2 cellular contexts compared by ENCODE assay signal in the genomic region with DNA sequence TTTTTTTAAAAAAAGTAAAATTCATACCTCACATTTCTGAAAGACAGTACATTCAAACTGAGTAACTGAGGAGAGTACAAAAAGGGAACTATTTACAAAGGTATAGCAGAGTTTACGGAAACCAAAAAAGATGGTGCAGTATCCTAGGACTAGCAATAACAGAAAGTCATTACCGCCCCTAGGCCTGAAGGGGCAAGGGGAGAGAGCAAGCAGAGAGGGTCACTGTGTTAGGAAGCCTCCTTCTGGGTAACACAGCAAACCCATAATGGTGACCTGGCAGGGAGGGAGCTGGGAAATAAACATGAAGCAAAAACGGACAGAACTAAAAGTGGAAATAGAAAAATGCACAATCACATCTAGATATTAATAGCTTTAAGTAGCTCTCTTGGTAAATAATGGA.
TF ChIP-seq lines count a peak whose summit lies in the region.

No MANE protein-coding gene starts in this region.

TF ChIP-seq in IMR-90, 13 proteins besides CTCF, POLR2A, EP300 and RAD21:
- no peak for TF ChIP-seq MAZ (IDR thresholded peaks at IDR 0.05; ENCODE audit: borderline replicate concordance, low read depth, low read length)
- no peak for TF ChIP-seq RCOR1 (IDR thresholded peaks at IDR 0.05; ENCODE audit: insufficient replicate concordance, low read length)
- TF ChIP-seq MXI1 (IDR thresholded peaks at IDR 0.05; ENCODE audit: borderline replicate concordance, low read depth, low read length), result no peak
- no peak for TF ChIP-seq RFX5 (IDR thresholded peaks at IDR 0.05; ENCODE audit: low read depth, low read length)
- TF ChIP-seq, protein P1, sequence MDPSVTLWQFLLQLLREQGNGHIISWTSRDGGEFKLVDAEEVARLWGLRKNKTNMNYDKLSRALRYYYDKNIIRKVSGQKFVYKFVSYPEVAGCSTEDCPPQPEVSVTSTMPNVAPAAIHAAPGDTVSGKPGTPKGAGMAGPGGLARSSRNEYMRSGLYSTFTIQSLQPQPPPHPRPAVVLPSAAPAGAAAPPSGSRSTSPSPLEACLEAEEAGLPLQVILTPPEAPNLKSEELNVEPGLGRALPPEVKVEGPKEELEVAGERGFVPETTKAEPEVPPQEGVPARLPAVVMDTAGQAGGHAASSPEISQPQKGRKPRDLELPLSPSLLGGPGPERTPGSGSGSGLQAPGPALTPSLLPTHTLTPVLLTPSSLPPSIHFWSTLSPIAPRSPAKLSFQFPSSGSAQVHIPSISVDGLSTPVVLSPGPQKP (IDR thresholded peaks at IDR 0.05; ENCODE audit: borderline replicate concordance, low read depth, low read length), result no peak
- no peak for TF ChIP-seq MAFK (IDR thresholded peaks at IDR 0.05; ENCODE audit: low read depth, low read length)
- TF ChIP-seq USF2 (IDR thresholded peaks at IDR 0.05; ENCODE audit: low read depth, low read length), result no peak
- no peak for TF ChIP-seq CHD1 (IDR thresholded peaks at IDR 0.05; ENCODE audit: low read depth, low read length)
- TF ChIP-seq NFE2L2 (IDR thresholded peaks at IDR 0.05; ENCODE audit: low read depth, low read length), result no peak
- no peak for TF ChIP-seq FOS (IDR thresholded peaks at IDR 0.05; ENCODE audit: low read depth, low read length)
- no peak for TF ChIP-seq CEBPB (IDR thresholded peaks at IDR 0.05; ENCODE audit: low read depth, low read length)
- no peak for TF ChIP-seq BHLHE40 (IDR thresholded peaks at IDR 0.05; ENCODE audit: low read depth, low read length)
- no peak for TF ChIP-seq SMC3 (IDR thresholded peaks at IDR 0.05; ENCODE audit: low read depth, low read length)

TF ChIP-seq in WTC11, 78 proteins besides CTCF, POLR2A, EP300 and RAD21:
- TF ChIP-seq SMAD3 (CRISPR knock-in tag; IDR thresholded peaks at IDR 0.05; ENCODE audit: borderline replicate concordance), result no peak
- no peak for TF ChIP-seq GTF2I (CRISPR knock-in tag; conservative IDR thresholded peaks at IDR 0.05)
- TF ChIP-seq ZNF263 (CRISPR knock-in tag; IDR thresholded peaks at IDR 0.05; ENCODE audit: low read depth), result no peak
- TF ChIP-seq, protein P2, sequence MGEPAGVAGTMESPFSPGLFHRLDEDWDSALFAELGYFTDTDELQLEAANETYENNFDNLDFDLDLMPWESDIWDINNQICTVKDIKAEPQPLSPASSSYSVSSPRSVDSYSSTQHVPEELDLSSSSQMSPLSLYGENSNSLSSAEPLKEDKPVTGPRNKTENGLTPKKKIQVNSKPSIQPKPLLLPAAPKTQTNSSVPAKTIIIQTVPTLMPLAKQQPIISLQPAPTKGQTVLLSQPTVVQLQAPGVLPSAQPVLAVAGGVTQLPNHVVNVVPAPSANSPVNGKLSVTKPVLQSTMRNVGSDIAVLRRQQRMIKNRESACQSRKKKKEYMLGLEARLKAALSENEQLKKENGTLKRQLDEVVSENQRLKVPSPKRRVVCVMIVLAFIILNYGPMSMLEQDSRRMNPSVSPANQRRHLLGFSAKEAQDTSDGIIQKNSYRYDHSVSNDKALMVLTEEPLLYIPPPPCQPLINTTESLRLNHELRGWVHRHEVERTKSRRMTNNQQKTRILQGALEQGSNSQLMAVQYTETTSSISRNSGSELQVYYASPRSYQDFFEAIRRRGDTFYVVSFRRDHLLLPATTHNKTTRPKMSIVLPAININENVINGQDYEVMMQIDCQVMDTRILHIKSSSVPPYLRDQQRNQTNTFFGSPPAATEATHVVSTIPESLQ (CRISPR knock-in tag; IDR thresholded peaks at IDR 0.05), result no peak
- TF ChIP-seq, protein P3, sequence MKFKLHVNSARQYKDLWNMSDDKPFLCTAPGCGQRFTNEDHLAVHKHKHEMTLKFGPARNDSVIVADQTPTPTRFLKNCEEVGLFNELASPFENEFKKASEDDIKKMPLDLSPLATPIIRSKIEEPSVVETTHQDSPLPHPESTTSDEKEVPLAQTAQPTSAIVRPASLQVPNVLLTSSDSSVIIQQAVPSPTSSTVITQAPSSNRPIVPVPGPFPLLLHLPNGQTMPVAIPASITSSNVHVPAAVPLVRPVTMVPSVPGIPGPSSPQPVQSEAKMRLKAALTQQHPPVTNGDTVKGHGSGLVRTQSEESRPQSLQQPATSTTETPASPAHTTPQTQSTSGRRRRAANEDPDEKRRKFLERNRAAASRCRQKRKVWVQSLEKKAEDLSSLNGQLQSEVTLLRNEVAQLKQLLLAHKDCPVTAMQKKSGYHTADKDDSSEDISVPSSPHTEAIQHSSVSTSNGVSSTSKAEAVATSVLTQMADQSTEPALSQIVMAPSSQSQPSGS (CRISPR knock-in tag; IDR thresholded peaks at IDR 0.05; ENCODE audit: borderline replicate concordance, low read depth), result no peak
- TF ChIP-seq TP53 (CRISPR knock-in tag; IDR thresholded peaks at IDR 0.05), result no peak
- no peak for TF ChIP-seq NR1H2 (CRISPR knock-in tag; IDR thresholded peaks at IDR 0.05)
- TF ChIP-seq NR3C1 (CRISPR knock-in tag; conservative IDR thresholded peaks at IDR 0.05; ENCODE audit: low read depth), result no peak
- TF ChIP-seq SP1 (CRISPR knock-in tag; conservative IDR thresholded peaks at IDR 0.05), result no peak
- no peak for TF ChIP-seq RELA (CRISPR knock-in tag; IDR thresholded peaks at IDR 0.05; ENCODE audit: borderline replicate concordance)
- TF ChIP-seq JAZF1 (CRISPR knock-in tag; IDR thresholded peaks at IDR 0.05), result no peak
